11 cellular contexts compared by ENCODE assay signal in the genomic region with DNA sequence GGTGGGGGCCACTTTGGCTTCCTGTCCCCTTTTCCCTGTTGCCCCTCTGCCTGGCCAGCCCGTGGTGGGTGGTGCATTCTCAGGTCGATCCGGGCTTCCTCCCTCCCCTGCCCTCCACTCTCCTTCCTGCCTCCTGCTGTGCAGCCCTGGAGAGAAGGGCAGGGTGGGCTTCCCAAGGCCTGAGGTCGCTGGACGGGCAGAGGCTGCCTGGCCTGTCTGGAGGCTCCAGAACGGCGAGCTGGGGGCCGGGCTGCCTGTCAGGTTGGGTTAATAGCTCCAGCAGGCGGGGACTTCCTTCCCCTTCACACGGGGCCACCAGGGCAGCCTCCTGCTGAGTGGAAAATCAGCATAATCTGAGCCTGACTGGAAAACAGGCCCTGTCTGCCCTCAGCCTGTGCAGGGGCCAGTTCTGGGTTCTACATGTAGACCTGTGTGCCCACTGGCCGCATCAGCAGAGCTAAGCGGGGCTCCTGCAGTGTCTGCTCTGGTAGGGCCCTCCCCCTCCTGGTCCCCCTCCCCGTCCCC. TPM values are rescaled to one million over a fixed set of nuclear protein-coding genes. Genes with fewer than 3 reads are reported as not detected.
DNase-seq lines count a peak whose midpoint lies in the region; ATAC-seq and TF ChIP-seq lines count a peak whose summit lies in the region.
"Had no signal": no experiment of that assay in that cellular context is flagged by ENCODE, and none has a peak within 500 bp of the region (broad histone marks: within the 10 kb centered on the region; RNA-seq: fewer than 3 reads in every experiment).

No MANE protein-coding gene starts in this region.

- DNase-seq in NCI-H2196 (lab: John Stamatoyannopoulos, UW; ENCODE audit: unreplicated experiment) (peak; percentile 2), NCI-H2196 treated with DMSO at 0.1 percent for 48 hours (lab: John Stamatoyannopoulos, UW; ENCODE audit: unreplicated experiment) (no peak), OCI-M1 (lab: John Stamatoyannopoulos, UW) (peak; percentile 67), fibroblast of the conjunctiva (ENCODE audit: low read depth) (peak; percentile 34), psoas muscle (peak; percentile 12 to 52), amygdala (lab: John Stamatoyannopoulos, UW) (no peak), NCI-H2029 (lab: John Stamatoyannopoulos, UW) (no peak)
- DNase-seq: ACHN; effector memory CD4-positive, alpha-beta T cell; NCI-H1930 had no signal

- H3K27ac ChIP-seq in psoas muscle = no peak overlapping the region

- ATAC-seq in psoas muscle (peak in 1 of 4 donors; percentile 45), GM18873 (IDR thresholded peaks at IDR 0.05; ENCODE audit: low FRiP score, unreplicated experiment) (no peak)

- H3K9me3 ChIP-seq in psoas muscle = no peaks in the 10 kb centered on the region

- TF ChIP-seq CTCF in psoas muscle (IDR thresholded peaks at IDR 0.05) = no peak

- WGBS in psoas muscle, 3 donors = 21 to 24% (median 23%) methylated on average over 11 to 13 of the region's 13 CpGs

- no peak overlapping the region for H3K4me3 ChIP-seq in psoas muscle

- intact Hi-C loops in psoas muscle (cut with DNase I) = no loop called here

- H3K4me1 ChIP-seq in psoas muscle = no peaks in the 10 kb centered on the region

- H3K27me3 ChIP-seq in psoas muscle (ENCODE audit: insufficient read depth in 3 of 3, low read length in 2 of 3) = peaks cover 0 to 9% (median 0%) of the 10 kb centered on the region in 3 donors

- H3K36me3 ChIP-seq in psoas muscle (ENCODE audit: insufficient read depth in 1 of 2, low read depth in 1 of 2) = no peaks in the 10 kb centered on the region

RNA-seq across cellular contexts. Expression of a gene that starts 11.3 kb away (rescaled TPM):
- 1 to 10 TPM; 1.8 to 3.2 (median 2.3) TPM for total RNA-seq in psoas muscle
- polyA plus RNA-seq in psoas muscle = 1 to 10 TPM in 2 of 3 donors, under 1 TPM in 1; 0.99 to 1.6 (median 1.4) TPM

Comparison
In these comparisons a context has a peak if more than half of its experiments do, and no peak if none do; other contexts are left out.
1. DNase-seq: peak in NCI-H2196 (single experiment), OCI-M1 (single experiment), fibroblast of the conjunctiva (single experiment) and psoas muscle (2 of 2); none in NCI-H2196 treated with DMSO at 0.1 percent for 48 hours (single experiment), amygdala (0 of 56) and NCI-H2029 (single experiment).